8 cellular contexts compared by ENCODE assay signal in the genomic region with DNA sequence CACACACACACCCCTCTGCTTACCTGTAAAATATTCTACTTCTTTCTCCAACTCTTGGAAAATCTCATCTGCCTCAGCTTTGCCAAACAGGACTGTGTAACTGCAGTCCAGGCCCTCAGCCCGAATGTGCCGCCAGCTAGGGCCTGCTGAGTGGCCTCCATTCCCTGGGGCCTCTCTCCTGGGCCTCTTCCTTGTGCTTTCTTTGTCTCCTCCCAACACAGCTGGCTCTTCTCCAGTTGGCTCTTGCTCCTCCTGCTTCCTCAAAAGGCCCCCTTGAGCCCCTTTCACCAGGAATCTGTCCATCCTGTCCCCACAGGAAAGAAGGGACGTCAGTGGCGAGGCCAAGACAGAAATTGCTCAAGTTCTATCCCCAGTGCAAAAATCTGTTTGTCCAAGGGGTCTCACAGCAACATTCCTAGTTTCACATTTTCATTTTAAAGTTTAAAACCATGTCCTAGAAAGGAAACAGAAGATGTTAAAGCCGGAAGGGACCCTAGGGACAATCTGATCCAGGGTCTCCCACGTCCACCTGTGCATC.
DNase-seq lines count a peak whose midpoint lies in the region; ATAC-seq and TF ChIP-seq lines count a peak whose summit lies in the region.

No MANE protein-coding gene starts in this region.

- peaks cover 13% of the 10 kb centered on the region for H3K36me3 Mint-ChIP-seq in effector memory CD8-positive, alpha-beta T cell (ENCODE audit: insufficient read depth)

- H3K4me1 Mint-ChIP-seq in effector memory CD8-positive, alpha-beta T cell (ENCODE audit: low read depth in 2 of 2): peaks cover 22 to 23% of the 10 kb centered on the region in 2 donors

- peak overlapping the region; percentile 67 for H3K9ac ChIP-seq in DND-41 (ENCODE audit: low read depth, low read length)
- H3K9ac ChIP-seq in parathyroid adenoma: no peak overlapping the region

- H3K79me2 ChIP-seq in DND-41 (ENCODE audit: insufficient read depth, low read length): peaks cover 31% of the 10 kb centered on the region
- H3K79me2 ChIP-seq in parathyroid adenoma: peaks cover 4% of the 10 kb centered on the region

- H3K27me3 ChIP-seq in DND-41 (ENCODE audit: insufficient read depth, low read length, poor library complexity) (no peaks in the 10 kb centered on the region), parathyroid adenoma (ENCODE audit: control insufficient read depth, insufficient read depth, low read length) (no peaks in the 10 kb centered on the region)

- H3K4me1 ChIP-seq in DND-41 (ENCODE audit: insufficient read depth, low read length) (peaks cover 53% of the 10 kb centered on the region), parathyroid adenoma (peaks cover 9% of the 10 kb centered on the region)

- TF ChIP-seq CTCF in DND-41 (IDR thresholded peaks at IDR 0.05; ENCODE audit: borderline replicate concordance, extremely low read depth, low read length, poor library complexity, severe bottlenecking): no peak
- no peak for TF ChIP-seq CTCF in parathyroid adenoma (IDR thresholded peaks at IDR 0.05)

- peak; percentile 26 for DNase-seq in DND-41
- peak; percentile 57 for DNase-seq in NCI-H69 (lab: John Stamatoyannopoulos, UW)
- DNase-seq in effector memory CD8-positive, alpha-beta T cell: no peak
- DNase-seq in AG08396 (ENCODE audit: low spot score): no peak
- DNase-seq in NCI-H1092 treated with DMSO at 0.1 percent for 48 hours (lab: John Stamatoyannopoulos, UW): no peak
- DNase-seq in NCI-H1105 (lab: John Stamatoyannopoulos, UW): no peak

- H3K9me3 Mint-ChIP-seq in effector memory CD8-positive, alpha-beta T cell: no peaks in the 10 kb centered on the region

- peak overlapping the region; percentile 86 for H3K4me2 ChIP-seq in DND-41 (ENCODE audit: insufficient read depth, low read length)
- peak overlapping the region; percentile 70 for H3K4me2 ChIP-seq in parathyroid adenoma (ENCODE audit: low read length)

- H3K4me3 ChIP-seq in DND-41 (ENCODE audit: low read depth in 1 of 2, low read length in 2 of 2): peak overlapping the region; percentile 38 to 74
- no peak overlapping the region for H3K4me3 ChIP-seq in parathyroid adenoma (ENCODE audit: low read depth, low read length)

- ATAC-seq in DND-41 (ENCODE audit: insufficient read depth, low read depth) (no peak), HG03565 (IDR thresholded peaks at IDR 0.05; ENCODE audit: unreplicated experiment) (no peak)
- ATAC-seq in effector memory CD8-positive, alpha-beta T cell (replicated peaks): no peak

- H3K9me3 ChIP-seq in DND-41 (ENCODE audit: insufficient read depth, low read length, severe bottlenecking): no peaks in the 10 kb centered on the region
- H3K9me3 ChIP-seq in parathyroid adenoma (ENCODE audit: control insufficient read depth, low read length): no peaks in the 10 kb centered on the region

- H3K27me3 Mint-ChIP-seq in effector memory CD8-positive, alpha-beta T cell: no peaks in the 10 kb centered on the region

- H2AFZ ChIP-seq in DND-41 (ENCODE audit: low read depth, low read length) (peak overlapping the region; percentile 90), parathyroid adenoma (peak overlapping the region; percentile 98)

- peak overlapping the region; percentile 74 for H3K27ac ChIP-seq in DND-41 (ENCODE audit: low read length)
- H3K27ac ChIP-seq in parathyroid adenoma: peak overlapping the region; percentile 61

- H3K4me3 Mint-ChIP-seq in effector memory CD8-positive, alpha-beta T cell: peak overlapping the region; percentile 75 to 83

- H3K36me3 ChIP-seq in DND-41 (ENCODE audit: insufficient read depth, low read length): peaks cover 47% of the 10 kb centered on the region
- H3K36me3 ChIP-seq in parathyroid adenoma (ENCODE audit: control insufficient read depth, insufficient read depth, low read length): no peaks in the 10 kb centered on the region

- H3K27ac Mint-ChIP-seq in effector memory CD8-positive, alpha-beta T cell: peak overlapping the region; percentile 83 to 93

- no peaks in the 10 kb centered on the region; the same call in 1 of the 2 replicates for H4K20me1 ChIP-seq in DND-41 (ENCODE audit: insufficient read depth, low read length)

Comparison
In these comparisons a context has a peak if more than half of its experiments do, and no peak if none do; other contexts are left out.
1. DNase-seq: peak in DND-41 (single experiment) and NCI-H69 (single experiment); none in effector memory CD8-positive, alpha-beta T cell (0 of 3), AG08396 (single experiment), NCI-H1092 treated with DMSO at 0.1 percent for 48 hours (single experiment) and NCI-H1105 (single experiment).